In genomic region chr5:135193213-135194125, GRCh38 we compare ENCODE assay signal across 14 cellular contexts.
DNase-seq lines count a peak whose midpoint lies in the region; FAIRE-seq and TF ChIP-seq lines count a peak whose summit lies in the region.
"Had no signal": no experiment of that assay in that cellular context is flagged by ENCODE, and none has a peak within 500 bp of the region (broad histone marks: within the 10 kb centered on the region; RNA-seq: fewer than 3 reads in every experiment).

No MANE protein-coding gene starts in this region.

- no peaks in the 10 kb centered on the region for H3K36me3 Mint-ChIP-seq in astrocyte (ENCODE audit: low read depth, unreplicated experiment)

- no peak for FAIRE-seq in astrocyte (lab: Jason Lieb, UNC)

- H3K4me2 ChIP-seq in astrocyte (ENCODE audit: low read length): peak overlapping the region; percentile 64

- no peak overlapping the region for H3K4me3 Mint-ChIP-seq in astrocyte (ENCODE audit: unreplicated experiment)
- H3K4me3 Mint-ChIP-seq: endodermal cell, memory B cell had no signal

- H3K9ac ChIP-seq in astrocyte (ENCODE audit: low read length): no peak overlapping the region

- TF ChIP-seq EP300 in stomach (IDR thresholded peaks at IDR 0.05): no peak

- WGBS in stomach, 5 donors: 54 to 67% (median 63%) methylated on average over 8 of the region's 8 CpGs

- peak overlapping the region; percentile 3 for H3K27ac ChIP-seq in astrocyte (ENCODE audit: low read depth, low read length)
- peak overlapping the region in 4 of 5 donors; percentile 30 to 87 (median 74) for H3K27ac ChIP-seq in stomach
- no peak overlapping the region for H3K27ac ChIP-seq in tibial artery
- H3K27ac ChIP-seq: thoracic aorta had no signal

- H3K36me3 ChIP-seq in astrocyte (ENCODE audit: insufficient read depth, low read length): no peaks in the 10 kb centered on the region
- no peaks in the 10 kb centered on the region for H3K36me3 ChIP-seq in stomach
- H3K36me3 ChIP-seq in tibial artery: no peaks in the 10 kb centered on the region
- H3K36me3 ChIP-seq: thoracic aorta had no signal

- H3K27ac Mint-ChIP-seq in astrocyte (ENCODE audit: unreplicated experiment): no peak overlapping the region
- H3K27ac Mint-ChIP-seq: endodermal cell, memory B cell had no signal

- peaks cover 11% of the 10 kb centered on the region for H3K9me3 Mint-ChIP-seq in astrocyte (ENCODE audit: unreplicated experiment)

- H3K4me3 ChIP-seq in astrocyte (ENCODE audit: insufficient read depth, low read depth, low read length): no peak overlapping the region
- H3K4me3 ChIP-seq in fibroblast of villous mesenchyme (ENCODE audit: low read depth, low read length): no peak overlapping the region
- H3K4me3 ChIP-seq in stomach: no peak overlapping the region
- H3K4me3 ChIP-seq in tibial artery: no peak overlapping the region
- H3K4me3 ChIP-seq: thoracic aorta had no signal

- H3K9me3 ChIP-seq in astrocyte (ENCODE audit: insufficient read depth, low read depth, low read length): no peaks in the 10 kb centered on the region
- no peaks in the 10 kb centered on the region for H3K9me3 ChIP-seq in stomach
- H3K9me3 ChIP-seq in tibial artery: no peaks in the 10 kb centered on the region
- H3K9me3 ChIP-seq: thoracic aorta had no signal

- no peaks in the 10 kb centered on the region for H4K20me1 ChIP-seq in astrocyte (ENCODE audit: insufficient read depth, low read length)

- H2AFZ ChIP-seq in astrocyte (ENCODE audit: low read depth, low read length): no peak overlapping the region

- H3K79me2 ChIP-seq in astrocyte (ENCODE audit: insufficient read depth, low read length): no peaks in the 10 kb centered on the region

- peaks cover 11% of the 10 kb centered on the region for H3K4me1 Mint-ChIP-seq in astrocyte (ENCODE audit: low read depth, unreplicated experiment)

- H3K27me3 Mint-ChIP-seq in astrocyte (ENCODE audit: low read depth, unreplicated experiment): peaks cover 52% of the 10 kb centered on the region

- H3K27me3 ChIP-seq in astrocyte (ENCODE audit: insufficient read depth, low read length): peaks cover 8% of the 10 kb centered on the region
- peaks cover 0 to 50% (median 4%) of the 10 kb centered on the region in 3 donors for H3K27me3 ChIP-seq in stomach
- no peaks in the 10 kb centered on the region for H3K27me3 ChIP-seq in tibial artery

- no peak for TF ChIP-seq POLR2A in stomach (IDR thresholded peaks at IDR 0.05)

- peaks cover 21% of the 10 kb centered on the region for H3K4me1 ChIP-seq in astrocyte (ENCODE audit: insufficient read depth, low read length)
- peaks cover 10 to 41% (median 25%) of the 10 kb centered on the region in 4 donors for H3K4me1 ChIP-seq in stomach
- peaks cover 0 to 20% (median 12%) of the 10 kb centered on the region in 4 donors for H3K4me1 ChIP-seq in tibial artery

- DNase-seq in activated effector memory CD4-positive, alpha-beta T cell treated with anti-CD3 and anti-CD28 coated beads, Interleukin-2, amount 50 U/mL, for 16 hours: peak; percentile 54
- no peak for DNase-seq in activated effector memory CD4-positive, alpha-beta T cell treated with Interleukin-2 at 50 U/mL for 16 hours
- DNase-seq in astrocyte (ENCODE audit: low read depth): peak; percentile 78
- DNase-seq in fibroblast of villous mesenchyme (ENCODE audit: low read depth): peak; percentile 39
- no peak for DNase-seq in stomach
- DNase-seq in activated CD4-positive, alpha-beta T cell treated with anti-CD3 and anti-CD28 coated beads for 1 hour: no peak
- no peak for DNase-seq in tibial artery
- DNase-seq in nucleus accumbens (lab: John Stamatoyannopoulos, UW): no peak
- DNase-seq: aorta; endodermal cell; NCI-H1092; stimulated activated CD4-positive, alpha-beta T cell treated with anti-CD3 and anti-CD28 coated beads, Interleukin-15, amount 100 ng/mL, for 24 hours had no signal

- TF ChIP-seq CTCF in astrocyte (IDR thresholded peaks at IDR 0.05; ENCODE audit: insufficient read depth, low read depth, low read length) (no peak), fibroblast of villous mesenchyme (IDR thresholded peaks at IDR 0.05; ENCODE audit: insufficient read depth, low read depth, low read length) (no peak), stomach (IDR thresholded peaks at IDR 0.05) (no peak), tibial artery (IDR thresholded peaks at IDR 0.05) (no peak)

- intact Hi-C loops in stomach (cut with DNase I; ENCODE audit: low total_unique reads): loop anchor here (10.0 kb wide), 2 partner anchors 141 to 159 kb away; partner anchors contain the start of gene PITX1
- intact Hi-C loops in tibial artery (cut with DNase I; ENCODE audit: low total_unique reads): loop anchor here (5.0 to 10.0 kb wide), 2 partner anchors 139 to 159 kb away; partner anchors contain the start of gene PITX1

Comparison
In these comparisons a context has a peak if more than half of its experiments do, and no peak if none do; other contexts are left out.
1. DNase-seq: peak in activated effector memory CD4-positive, alpha-beta T cell treated with anti-CD3 and anti-CD28 coated beads, Interleukin-2, amount 50 U/mL, for 16 hours (single experiment), astrocyte (single experiment) and fibroblast of villous mesenchyme (single experiment); none in activated effector memory CD4-positive, alpha-beta T cell treated with Interleukin-2 at 50 U/mL for 16 hours (single experiment), stomach (single experiment), activated CD4-positive, alpha-beta T cell treated with anti-CD3 and anti-CD28 coated beads for 1 hour (single experiment), tibial artery (0 of 2) and nucleus accumbens (0 of 56).
2. H3K27ac ChIP-seq: peak in astrocyte (single experiment) and stomach (4 of 5); none in tibial artery (0 of 2).